Comparison of ENCODE assay signal across 12 cellular contexts in the genomic region with DNA sequence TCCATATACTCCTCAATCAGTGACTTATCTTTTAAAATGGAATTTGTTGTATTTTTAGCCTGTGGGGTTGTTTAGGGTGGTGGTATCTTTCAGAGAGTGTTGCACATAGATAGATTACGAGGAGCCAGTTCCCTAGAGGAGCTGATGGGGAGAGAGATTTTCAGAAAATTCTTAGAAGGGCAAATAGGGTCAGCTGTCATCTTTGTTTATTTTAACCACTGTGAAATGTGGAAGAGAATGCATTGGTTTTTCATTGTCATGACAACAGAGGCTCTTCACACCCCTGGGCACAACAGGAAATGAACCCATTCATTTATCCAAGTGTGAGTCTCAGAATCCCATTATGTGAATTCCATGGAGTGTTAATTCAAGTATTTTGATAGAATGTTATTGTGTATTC.
A peak's percentile ranks its signal among the peaks of the same experiment; 100 is the strongest.
DNase-seq lines count a peak whose midpoint lies in the region; ATAC-seq lines count a peak whose summit lies in the region.
"Had no signal": no experiment of that assay in that cellular context is flagged by ENCODE, and none has a peak within 500 bp of the region (broad histone marks: within the 10 kb centered on the region; RNA-seq: fewer than 3 reads in every experiment).

No MANE protein-coding gene starts in this region.

- peaks cover 18% of the 10 kb centered on the region for H3K9me3 Mint-ChIP-seq in activated naive CD4-positive, alpha-beta T cell treated with anti-CD3 and anti-CD28 coated beads, Interleukin-2, amount 10 ng/mL, durations not matched to agents 7 days and 5 days
- no peaks in the 10 kb centered on the region for H3K9me3 Mint-ChIP-seq in effector memory CD8-positive, alpha-beta T cell
- H3K9me3 Mint-ChIP-seq in stimulated activated memory B cell treated with anti-CD40 and anti-IgM and Interleukin-4, amounts not matched to agents 10 μg/mL and 1 μg/mL and 100 μg/mL, for 72 hours, result no peaks in the 10 kb centered on the region

- 0 out of 2 replicates have a peak overlapping the region, but pooled peaks have one; percentile 5 for H3K27ac ChIP-seq in SJCRH30
- H3K27ac ChIP-seq: hepatocyte, PC-9 had no signal

- H3K36me3 ChIP-seq in SJCRH30, result no peaks in the 10 kb centered on the region

- no peaks in the 10 kb centered on the region for H3K27me3 Mint-ChIP-seq in activated naive CD4-positive, alpha-beta T cell treated with anti-CD3 and anti-CD28 coated beads, Interleukin-2, amount 10 ng/mL, durations not matched to agents 7 days and 5 days
- no peaks in the 10 kb centered on the region for H3K27me3 Mint-ChIP-seq in effector memory CD8-positive, alpha-beta T cell
- H3K27me3 Mint-ChIP-seq in stimulated activated memory B cell treated with anti-CD40 and anti-IgM and Interleukin-4, amounts not matched to agents 10 μg/mL and 1 μg/mL and 100 μg/mL, for 72 hours, result no peaks in the 10 kb centered on the region

- H3K27ac Mint-ChIP-seq in activated naive CD4-positive, alpha-beta T cell treated with anti-CD3 and anti-CD28 coated beads, Interleukin-2, amount 10 ng/mL, durations not matched to agents 7 days and 5 days, result peak overlapping the region; percentile 92
- H3K27ac Mint-ChIP-seq in effector memory CD8-positive, alpha-beta T cell, result peak overlapping the region; percentile 57 to 68
- peak overlapping the region; percentile 54 for H3K27ac Mint-ChIP-seq in stimulated activated memory B cell treated with anti-CD40 and anti-IgM and Interleukin-4, amounts not matched to agents 10 μg/mL and 1 μg/mL and 100 μg/mL, for 72 hours

- no peak overlapping the region for H3K4me3 ChIP-seq in SJCRH30
- H3K4me3 ChIP-seq: hepatocyte, PC-9 had no signal

- H3K4me3 Mint-ChIP-seq in activated naive CD4-positive, alpha-beta T cell treated with anti-CD3 and anti-CD28 coated beads, Interleukin-2, amount 10 ng/mL, durations not matched to agents 7 days and 5 days, result peak overlapping the region; percentile 48
- H3K4me3 Mint-ChIP-seq in effector memory CD8-positive, alpha-beta T cell, result peak overlapping the region; percentile 29 to 51
- H3K4me3 Mint-ChIP-seq in stimulated activated memory B cell treated with anti-CD40 and anti-IgM and Interleukin-4, amounts not matched to agents 10 μg/mL and 1 μg/mL and 100 μg/mL, for 72 hours, result no peak overlapping the region

- peaks cover 63% of the 10 kb centered on the region for H3K36me3 Mint-ChIP-seq in activated naive CD4-positive, alpha-beta T cell treated with anti-CD3 and anti-CD28 coated beads, Interleukin-2, amount 10 ng/mL, durations not matched to agents 7 days and 5 days
- H3K36me3 Mint-ChIP-seq in effector memory CD8-positive, alpha-beta T cell (ENCODE audit: insufficient read depth), result peaks cover 7% of the 10 kb centered on the region
- H3K36me3 Mint-ChIP-seq in stimulated activated memory B cell treated with anti-CD40 and anti-IgM and Interleukin-4, amounts not matched to agents 10 μg/mL and 1 μg/mL and 100 μg/mL, for 72 hours, result peaks cover 11% of the 10 kb centered on the region

- H3K9me3 ChIP-seq in SJCRH30 (replicated peaks), result no peaks in the 10 kb centered on the region

- no peaks in the 10 kb centered on the region for H3K27me3 ChIP-seq in SJCRH30
- H3K27me3 ChIP-seq: hepatocyte had no signal

- no peak for DNase-seq in activated naive CD4-positive, alpha-beta T cell treated with anti-CD3 and anti-CD28 coated beads, Interleukin-2, amount 10 ng/mL, durations not matched to agents 7 days and 5 days
- no peak for DNase-seq in activated naive CD4-positive, alpha-beta T cell treated with anti-CD3 and anti-CD28 coated beads, Interleukin-2, amount 50 U/mL, for 16 hours
- DNase-seq in SJCRH30, result peak in 1 of 2 experiments; percentile 36
- no peak for DNase-seq in effector memory CD8-positive, alpha-beta T cell
- no peak for DNase-seq in SW480 (ENCODE audit: low spot score)
- DNase-seq in germinal center (ENCODE audit: low spot score), result no peak
- DNase-seq: Karpas-422, posterior cingulate gyrus had no signal

- peak; percentile 37 for ATAC-seq in effector memory CD8-positive, alpha-beta T cell (replicated peaks)
- ATAC-seq in stimulated activated memory B cell treated with anti-CD40 and anti-IgM and Interleukin-4, amounts not matched to agents 10 μg/mL and 1 μg/mL and 100 μg/mL, for 72 hours, result no peak
- no peak for ATAC-seq in GM18867 (IDR thresholded peaks at IDR 0.05; ENCODE audit: unreplicated experiment)

- H3K4me1 Mint-ChIP-seq in activated naive CD4-positive, alpha-beta T cell treated with anti-CD3 and anti-CD28 coated beads, Interleukin-2, amount 10 ng/mL, durations not matched to agents 7 days and 5 days, result peaks cover 96% of the 10 kb centered on the region
- H3K4me1 Mint-ChIP-seq in effector memory CD8-positive, alpha-beta T cell (ENCODE audit: low read depth in 2 of 2), result peaks cover 59 to 78% of the 10 kb centered on the region in 2 donors
- peaks cover 85% of the 10 kb centered on the region for H3K4me1 Mint-ChIP-seq in stimulated activated memory B cell treated with anti-CD40 and anti-IgM and Interleukin-4, amounts not matched to agents 10 μg/mL and 1 μg/mL and 100 μg/mL, for 72 hours

- CTCF ChIA-PET in activated naive CD4-positive, alpha-beta T cell treated with anti-CD3 and anti-CD28 coated beads, Interleukin-2, amount 10 ng/mL, durations not matched to agents 7 days and 5 days (lab: Charles Lee), result interaction anchor here (1.4 to 1.7 kb wide), 2 partner anchors 12 to 23 kb away, joined by 3 to 4 read pairs; no protein-coding TSS in a partner anchor

- peaks cover 43% of the 10 kb centered on the region for H3K4me1 ChIP-seq in SJCRH30
